17 cellular contexts compared by ENCODE assay signal in the genomic region with DNA sequence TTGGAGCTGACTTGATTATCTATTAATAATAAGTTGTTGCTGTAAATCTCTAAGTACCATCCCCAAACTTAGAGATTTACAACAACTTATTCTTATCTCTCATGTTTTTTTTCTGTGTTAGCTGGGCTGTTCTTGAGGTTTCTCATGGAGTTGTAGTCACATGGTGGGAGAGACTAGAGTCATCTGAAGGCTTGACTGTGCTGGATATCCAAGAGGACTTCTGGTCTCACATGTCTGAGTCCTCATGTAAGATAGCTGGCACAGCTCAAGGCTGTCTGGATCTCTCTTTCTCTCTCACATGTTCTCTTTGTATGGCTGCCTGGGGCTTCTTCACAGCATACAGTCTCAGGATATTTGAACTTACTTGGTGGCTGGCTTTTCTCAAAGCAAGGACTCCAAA.
DNase-seq lines count a peak whose midpoint lies in the region; ATAC-seq and TF ChIP-seq lines count a peak whose summit lies in the region.
"Had no signal": no experiment of that assay in that cellular context is flagged by ENCODE, and none has a peak within 500 bp of the region (broad histone marks: within the 10 kb centered on the region; RNA-seq: fewer than 3 reads in every experiment).

No MANE protein-coding gene starts in this region.

- ATAC-seq in left cardiac atrium: peak; percentile 51 to 64
- ATAC-seq in heart left ventricle: no peak
- peak; percentile 48 for ATAC-seq in sciatic nerve
- peak; percentile 61 for ATAC-seq in aorta (ENCODE audit: low FRiP score)
- ATAC-seq: HepG2 had no signal

- intact Hi-C loops in left cardiac atrium (cut with DNase I) (no loop called here), heart left ventricle (cut with DNase I) (no loop called here), sciatic nerve (cut with DNase I) (no loop called here), aorta (cut with DNase I) (no loop called here)

- H3K36me3 ChIP-seq in heart left ventricle: no peaks in the 10 kb centered on the region
- H3K36me3 ChIP-seq in aorta (ENCODE audit: control insufficient read depth in 1 of 2, insufficient read depth in 2 of 2, low read length in 1 of 2): no peaks in the 10 kb centered on the region

- H3K9me3 ChIP-seq in heart left ventricle (no peaks in the 10 kb centered on the region), aorta (ENCODE audit: control insufficient read depth, low read length) (no peaks in the 10 kb centered on the region)

- H3K9me3 Mint-ChIP-seq in activated naive CD4-positive, alpha-beta T cell treated with anti-CD3 and anti-CD28 coated beads, Interleukin-2, amount 10 ng/mL, durations not matched to agents 7 days and 5 days: no peaks in the 10 kb centered on the region
- H3K9me3 Mint-ChIP-seq: CD4-positive, alpha-beta T cell; HFFc6 had no signal

- no peak for TF ChIP-seq POLR2A in heart left ventricle (IDR thresholded peaks at IDR 0.05)

- DNase-seq in left cardiac atrium (no peak), heart left ventricle (no peak), cerebellar cortex (ENCODE audit: low spot score) (peak; percentile 32), sciatic nerve (ENCODE audit: low spot score) (no peak), aorta (no peak), GM13977 (ENCODE audit: low spot score) (no peak), putamen (ENCODE audit: low spot score) (no peak)
- DNase-seq in activated naive CD4-positive, alpha-beta T cell treated with anti-CD3 and anti-CD28 coated beads, Interleukin-2, amount 10 ng/mL, durations not matched to agents 7 days and 5 days: no peak
- DNase-seq: ACHN; Calu3; CD4-positive, alpha-beta T cell; DND-41; GDM1; HCEC 1CT; HFFc6 had no signal

- in situ Hi-C loops in GM13977 (cut with MboI; ENCODE audit: low pct_unique_long_range_greater_than_20kb, low sequenced_read_pairs, unreplicated experiment): no loop called here

- H3K36me3 Mint-ChIP-seq in activated naive CD4-positive, alpha-beta T cell treated with anti-CD3 and anti-CD28 coated beads, Interleukin-2, amount 10 ng/mL, durations not matched to agents 7 days and 5 days: no peaks in the 10 kb centered on the region

- no peak overlapping the region for H3K4me3 ChIP-seq in heart left ventricle
- no peak overlapping the region for H3K4me3 ChIP-seq in aorta (ENCODE audit: low read length in 2 of 2)

- H3K27me3 Mint-ChIP-seq in activated naive CD4-positive, alpha-beta T cell treated with anti-CD3 and anti-CD28 coated beads, Interleukin-2, amount 10 ng/mL, durations not matched to agents 7 days and 5 days: peaks cover 3% of the 10 kb centered on the region

- H3K4me1 ChIP-seq in heart left ventricle (peaks cover 0 to 15% (median 0%) of the 10 kb centered on the region in 12 donors), aorta (ENCODE audit: control insufficient read depth in 1 of 2, insufficient read depth in 2 of 2, low read length in 2 of 2) (peaks cover 2 to 11% of the 10 kb centered on the region in 2 donors)

- no peak overlapping the region for H3K4me3 Mint-ChIP-seq in activated naive CD4-positive, alpha-beta T cell treated with anti-CD3 and anti-CD28 coated beads, Interleukin-2, amount 10 ng/mL, durations not matched to agents 7 days and 5 days
- H3K4me3 Mint-ChIP-seq: B cell; CD4-positive, alpha-beta T cell; HFFc6 had no signal

- TF ChIP-seq CTCF in heart left ventricle (IDR thresholded peaks at IDR 0.05): no peak
- TF ChIP-seq CTCF in GM13977 (IDR thresholded peaks at IDR 0.05; ENCODE audit: extremely low read depth, insufficient read depth, missing control alignments): no peak

- H3K27ac Mint-ChIP-seq in activated naive CD4-positive, alpha-beta T cell treated with anti-CD3 and anti-CD28 coated beads, Interleukin-2, amount 10 ng/mL, durations not matched to agents 7 days and 5 days: no peak overlapping the region
- H3K27ac Mint-ChIP-seq: B cell; CD4-positive, alpha-beta T cell; HFFc6 had no signal

- H3K27me3 ChIP-seq in heart left ventricle: no peaks in the 10 kb centered on the region
- H3K27me3 ChIP-seq in aorta (ENCODE audit: control insufficient read depth in 1 of 2, insufficient read depth in 2 of 2, low read length in 1 of 2): no peaks in the 10 kb centered on the region

- H3K4me1 Mint-ChIP-seq in activated naive CD4-positive, alpha-beta T cell treated with anti-CD3 and anti-CD28 coated beads, Interleukin-2, amount 10 ng/mL, durations not matched to agents 7 days and 5 days: no peaks in the 10 kb centered on the region
- H3K4me1 Mint-ChIP-seq: B cell had no signal

- CTCF ChIA-PET in activated naive CD4-positive, alpha-beta T cell treated with anti-CD3 and anti-CD28 coated beads, Interleukin-2, amount 10 ng/mL, durations not matched to agents 7 days and 5 days (lab: Charles Lee): no interaction called here

- H3K27ac ChIP-seq in heart left ventricle (no peak overlapping the region), aorta (ENCODE audit: low read depth in 1 of 2, low read length in 2 of 2) (no peak overlapping the region)

Comparison
In these comparisons a context has a peak if more than half of its experiments do, and no peak if none do; other contexts are left out.
1. ATAC-seq: peak in left cardiac atrium (2 of 2), sciatic nerve (single experiment) and aorta (single experiment); none in heart left ventricle (0 of 4).